ENCODE assay signal across 8 cellular contexts in the genomic region with DNA sequence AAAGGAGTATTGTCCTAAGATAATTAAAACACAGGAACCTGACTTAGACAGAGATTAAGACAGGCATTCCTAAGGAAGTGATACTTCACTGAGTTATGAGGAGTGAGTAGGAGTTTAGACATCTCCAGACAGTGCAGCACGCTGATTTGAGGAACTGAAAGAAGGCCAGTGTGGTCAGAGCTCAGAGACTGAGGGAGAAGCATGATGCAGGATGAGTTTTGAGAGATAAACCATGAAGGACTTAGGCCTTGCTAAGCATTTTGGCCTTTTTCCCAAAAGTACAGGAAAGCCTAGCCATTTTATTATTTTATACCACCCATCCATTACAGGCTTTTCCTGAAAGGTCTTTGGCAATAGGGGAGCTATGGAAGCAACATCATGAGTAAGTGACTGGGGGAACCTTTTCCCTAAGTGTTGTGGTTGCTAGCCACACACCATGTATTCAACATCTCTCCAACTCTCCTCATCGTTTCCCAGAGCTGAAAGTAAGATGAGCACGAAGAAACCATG.
A peak's percentile ranks its signal among the peaks of the same experiment; 100 is the strongest.
DNase-seq lines count a peak whose midpoint lies in the region; ATAC-seq and TF ChIP-seq lines count a peak whose summit lies in the region.

No MANE protein-coding gene starts in this region.

- ATAC-seq in GM18502 (IDR thresholded peaks at IDR 0.05; ENCODE audit: poor library complexity, unreplicated experiment) (peak; percentile 89), HG03378 (IDR thresholded peaks at IDR 0.05; ENCODE audit: unreplicated experiment) (peak; percentile 75), body of pancreas (peak; percentile 33), HG03354 (IDR thresholded peaks at IDR 0.05; ENCODE audit: poor library complexity, severe bottlenecking, unreplicated experiment) (no peak)

- no peaks in the 10 kb centered on the region for H3K9me3 ChIP-seq in body of pancreas
- no peaks in the 10 kb centered on the region for H3K9me3 ChIP-seq in tibial artery

- peaks cover 12% of the 10 kb centered on the region for H3K36me3 Mint-ChIP-seq in nephron progenitor cell (ENCODE audit: low read depth)
- H3K36me3 Mint-ChIP-seq in activated naive CD4-positive, alpha-beta T cell treated with anti-CD3 and anti-CD28 coated beads, Interleukin-2, amount 10 ng/mL, durations not matched to agents 7 days and 5 days, result no peaks in the 10 kb centered on the region

- H3K4me1 Mint-ChIP-seq in nephron progenitor cell, result peaks cover 40% of the 10 kb centered on the region
- no peaks in the 10 kb centered on the region for H3K4me1 Mint-ChIP-seq in activated naive CD4-positive, alpha-beta T cell treated with anti-CD3 and anti-CD28 coated beads, Interleukin-2, amount 10 ng/mL, durations not matched to agents 7 days and 5 days

- no peaks in the 10 kb centered on the region for H3K27me3 ChIP-seq in body of pancreas
- no peaks in the 10 kb centered on the region for H3K27me3 ChIP-seq in tibial artery

- DNase-seq in body of pancreas (peak in 1 of 4 donors; percentile 60), nephron progenitor cell (no peak), NCI-H82 treated with DMSO at 0.1 percent for 48 hours (lab: John Stamatoyannopoulos, UW; ENCODE audit: unreplicated experiment) (no peak), tibial artery (no peak)
- DNase-seq in activated naive CD4-positive, alpha-beta T cell treated with anti-CD3 and anti-CD28 coated beads, Interleukin-2, amount 10 ng/mL, durations not matched to agents 7 days and 5 days, result no peak

- H3K27me3 Mint-ChIP-seq in nephron progenitor cell (ENCODE audit: low read depth, poor library complexity), result peaks cover 4% of the 10 kb centered on the region
- H3K27me3 Mint-ChIP-seq in activated naive CD4-positive, alpha-beta T cell treated with anti-CD3 and anti-CD28 coated beads, Interleukin-2, amount 10 ng/mL, durations not matched to agents 7 days and 5 days, result no peaks in the 10 kb centered on the region

- TF ChIP-seq CTCF in body of pancreas (IDR thresholded peaks at IDR 0.05) (no peak), nephron progenitor cell (IDR thresholded peaks at IDR 0.05) (no peak), tibial artery (IDR thresholded peaks at IDR 0.05) (no peak)

- peak overlapping the region; percentile 46 for H3K27ac Mint-ChIP-seq in nephron progenitor cell
- H3K27ac Mint-ChIP-seq in activated naive CD4-positive, alpha-beta T cell treated with anti-CD3 and anti-CD28 coated beads, Interleukin-2, amount 10 ng/mL, durations not matched to agents 7 days and 5 days, result no peak overlapping the region

- no peaks in the 10 kb centered on the region for H3K36me3 ChIP-seq in body of pancreas (replicated peaks in 1 of 2; ENCODE audit: insufficient read depth in 1 of 2, low read depth in 2 of 2)
- peaks cover 0 to 4% (median 0%) of the 10 kb centered on the region in 3 donors for H3K36me3 ChIP-seq in tibial artery

- intact Hi-C loops in body of pancreas (cut with DNase I), result no loop called here
- intact Hi-C loops in tibial artery (cut with DNase I; ENCODE audit: low total_unique reads), result no loop called here

- no peak for TF ChIP-seq POLR2A in body of pancreas (IDR thresholded peaks at IDR 0.05)

- H3K27ac ChIP-seq in body of pancreas, result peak overlapping the region in 1 of 4 donors; percentile 35
- H3K27ac ChIP-seq in tibial artery, result peak overlapping the region in 1 of 2 donors; percentile 33

- H3K4me3 ChIP-seq in body of pancreas (no peak overlapping the region), tibial artery (no peak overlapping the region)

- 79 to 85% methylated on average over 3 of the region's 3 CpGs for WGBS in body of pancreas, 2 donors

- H3K4me3 Mint-ChIP-seq in nephron progenitor cell, result no peak overlapping the region
- H3K4me3 Mint-ChIP-seq in activated naive CD4-positive, alpha-beta T cell treated with anti-CD3 and anti-CD28 coated beads, Interleukin-2, amount 10 ng/mL, durations not matched to agents 7 days and 5 days, result no peak overlapping the region

- CTCF ChIA-PET in activated naive CD4-positive, alpha-beta T cell treated with anti-CD3 and anti-CD28 coated beads, Interleukin-2, amount 10 ng/mL, durations not matched to agents 7 days and 5 days (lab: Charles Lee), result no interaction called here

- peaks cover 5% of the 10 kb centered on the region for H3K9me3 Mint-ChIP-seq in nephron progenitor cell
- no peaks in the 10 kb centered on the region for H3K9me3 Mint-ChIP-seq in activated naive CD4-positive, alpha-beta T cell treated with anti-CD3 and anti-CD28 coated beads, Interleukin-2, amount 10 ng/mL, durations not matched to agents 7 days and 5 days

- H3K4me1 ChIP-seq in body of pancreas (no peaks in the 10 kb centered on the region), tibial artery (peaks cover 0 to 74% (median 20%) of the 10 kb centered on the region in 4 donors)
